Comparison of ENCODE assay signal across 8 cellular contexts in genomic region chr17:50916026-50916707, GRCh38. TPM values are rescaled to one million over a fixed set of nuclear protein-coding genes. Genes with fewer than 3 reads are reported as not detected.
DNase-seq lines count a peak whose midpoint lies in the region; ATAC-seq and TF ChIP-seq lines count a peak whose summit lies in the region.

No MANE protein-coding gene starts in this region.

- DNase-seq in CD14-positive monocyte (ENCODE audit: low spot score) (no peak), HFF-Myc (ENCODE audit: extremely low read depth, low read depth) (peak; percentile 49), H9 (no peak), ureter (ENCODE audit: low spot score) (no peak)
- peak; percentile 34 for DNase-seq in activated naive CD4-positive, alpha-beta T cell treated with anti-CD3 and anti-CD28 coated beads, Interleukin-2, amount 10 ng/mL, durations not matched to agents 7 days and 5 days
- DNase-seq in stimulated activated naive CD4-positive, alpha-beta T cell treated with Interleukin-2 at 50 U/mL for 16 hours (lab: John Stamatoyannopoulos, UW), result no peak

- no peaks in the 10 kb centered on the region for H3K36me3 ChIP-seq in mucosa of stomach (ENCODE audit: control insufficient read depth, insufficient read depth, low read length)

- no peak overlapping the region for H3K14ac ChIP-seq in H9 (ENCODE audit: insufficient read depth, low read length)

- H3K9me3 ChIP-seq in mucosa of stomach (ENCODE audit: control insufficient read depth, low read length), result no peaks in the 10 kb centered on the region
- no peaks in the 10 kb centered on the region for H3K9me3 ChIP-seq in H9 (ENCODE audit: control insufficient read depth, low read depth, low read length)

- WGBS in H9 (ENCODE audit: extremely low coverage, insufficient read length, low lambda C conversion rate), result no CpG with 5 or more reads among the region's 2 CpGs

- H3K4me2 ChIP-seq in H9 (ENCODE audit: insufficient read depth, insufficient read length, low read length), result no peak overlapping the region

- no peaks in the 10 kb centered on the region for H3K79me1 ChIP-seq in H9 (ENCODE audit: insufficient read depth, low read depth, low read length, poor library complexity, severe bottlenecking)

- H3K56ac ChIP-seq in H9 (ENCODE audit: insufficient read length, low read depth, low read length), result no peak overlapping the region

- H2BK15ac ChIP-seq in H9 (ENCODE audit: low read depth, low read length), result no peak overlapping the region

- intact Hi-C loops in CD14-positive monocyte (cut with micrococcal nuclease), result loop anchor here (5.0 to 10.0 kb wide), 2 partner anchors 36 to 51 kb away; partner anchors contain the start of gene TOB1 (in 1 of the 2)

- no peak overlapping the region for H4K5ac ChIP-seq in H9 (ENCODE audit: insufficient read length, low read depth, low read length)

- H3K27me3 ChIP-seq in mucosa of stomach (ENCODE audit: control insufficient read depth, insufficient read depth, low read length), result no peaks in the 10 kb centered on the region
- H3K27me3 ChIP-seq in H9 (ENCODE audit: insufficient read depth, low read length), result no peaks in the 10 kb centered on the region

- TF ChIP-seq CTCF in CD14-positive monocyte (IDR thresholded peaks at IDR 0.05) (no peak), HFF-Myc (IDR thresholded peaks at IDR 0.05; ENCODE audit: low read depth, low read length, missing control alignments) (no peak), H9 (conservative IDR thresholded peaks at IDR 0.05) (no peak)

- H4K91ac ChIP-seq in H9 (ENCODE audit: insufficient read length, low read depth, low read length), result no peak overlapping the region

- H2BK120ac ChIP-seq in H9 (ENCODE audit: low read depth, low read length, poor library complexity, severe bottlenecking), result no peak overlapping the region

- H3K4ac ChIP-seq in H9 (ENCODE audit: low read depth, low read length), result no peak overlapping the region

- no peak overlapping the region for H3K18ac ChIP-seq in H9 (ENCODE audit: insufficient read length, low read depth, low read length)

- H3K79me2 ChIP-seq in H9 (ENCODE audit: insufficient read depth, low read length), result no peaks in the 10 kb centered on the region

- H3K4me3 ChIP-seq in HFF-Myc (replicated peaks; ENCODE audit: low read depth, low read length), result no peak overlapping the region
- H3K4me3 ChIP-seq in mucosa of stomach (ENCODE audit: low read length), result no peak overlapping the region

- H3K23ac ChIP-seq in H9 (ENCODE audit: insufficient read length, low read depth, low read length), result no peak overlapping the region

- H2BK12ac ChIP-seq in H9 (ENCODE audit: insufficient read length, low read depth, low read length), result no peak overlapping the region

- H4K20me1 ChIP-seq in H9 (ENCODE audit: control insufficient read depth, insufficient read depth, insufficient read length), result no peaks in the 10 kb centered on the region

- peak overlapping the region in 4 of 7 donors; percentile 19 to 84 (median 29) for H3K27ac Mint-ChIP-seq in CD14-positive monocyte
- no peak overlapping the region for H3K27ac Mint-ChIP-seq in activated naive CD4-positive, alpha-beta T cell treated with anti-CD3 and anti-CD28 coated beads, Interleukin-2, amount 10 ng/mL, durations not matched to agents 7 days and 5 days
- H3K27ac Mint-ChIP-seq in H9, result peak overlapping the region in 1 of 3 experiments; percentile 55; a peak in 2 of 7 replicates

- no peak overlapping the region for H3T11ph ChIP-seq in H9 (ENCODE audit: low read length)

- no peak overlapping the region for H3K4me3 Mint-ChIP-seq in CD14-positive monocyte
- no peak overlapping the region for H3K4me3 Mint-ChIP-seq in activated naive CD4-positive, alpha-beta T cell treated with anti-CD3 and anti-CD28 coated beads, Interleukin-2, amount 10 ng/mL, durations not matched to agents 7 days and 5 days
- peak overlapping the region in 1 of 2 experiments; percentile 23; a peak in 1 of 5 replicates for H3K4me3 Mint-ChIP-seq in H9

- no peak overlapping the region for H4K8ac ChIP-seq in H9 (replicated peaks; ENCODE audit: insufficient read length, low read depth, low read length)

- H3K9ac ChIP-seq in mucosa of stomach (ENCODE audit: low read length) (peak overlapping the region; percentile 63), H9 (ENCODE audit: extremely low read depth, insufficient read length, low read length) (no peak overlapping the region)

- H3K27me3 Mint-ChIP-seq in CD14-positive monocyte (ENCODE audit: low read depth in 3 of 3) (peaks cover 0 to 2% (median 0%) of the 10 kb centered on the region in 3 donors), H9 (ENCODE audit: low read depth) (no peaks in the 10 kb centered on the region; the same call in 1 of the 2 replicates)
- peaks cover 8% of the 10 kb centered on the region for H3K27me3 Mint-ChIP-seq in activated naive CD4-positive, alpha-beta T cell treated with anti-CD3 and anti-CD28 coated beads, Interleukin-2, amount 10 ng/mL, durations not matched to agents 7 days and 5 days

- no peak for ATAC-seq in HG03378 (IDR thresholded peaks at IDR 0.05; ENCODE audit: unreplicated experiment)

- no peak overlapping the region for H2AK5ac ChIP-seq in H9 (ENCODE audit: insufficient read length, low read length)

- CTCF ChIA-PET in activated naive CD4-positive, alpha-beta T cell treated with anti-CD3 and anti-CD28 coated beads, Interleukin-2, amount 10 ng/mL, durations not matched to agents 7 days and 5 days (lab: Charles Lee), result interaction anchor here (0.9 kb wide), 1 partner anchor 32 kb away, joined by 3 read pairs; no protein-coding TSS in a partner anchor

- H3K4me1 ChIP-seq in mucosa of stomach (ENCODE audit: control insufficient read depth, insufficient read depth, low read length) (peaks cover 67% of the 10 kb centered on the region), H9 (ENCODE audit: insufficient read depth, low read length) (peaks cover 21% of the 10 kb centered on the region; the same call in 1 of the 2 replicates)

- H2BK20ac ChIP-seq in H9 (ENCODE audit: low read depth, low read length, poor library complexity, severe bottlenecking), result no peak overlapping the region

- H2AFZ ChIP-seq in H9 (ENCODE audit: low read length), result no peak overlapping the region

- H3K9me3 Mint-ChIP-seq in CD14-positive monocyte (no peaks in the 10 kb centered on the region), H9 (peaks cover 2% of the 10 kb centered on the region in 2 experiments; a peak in 2 of 5 replicates)
- H3K9me3 Mint-ChIP-seq in activated naive CD4-positive, alpha-beta T cell treated with anti-CD3 and anti-CD28 coated beads, Interleukin-2, amount 10 ng/mL, durations not matched to agents 7 days and 5 days, result no peaks in the 10 kb centered on the region

- peaks cover 56% of the 10 kb centered on the region for H3K4me1 Mint-ChIP-seq in CD14-positive monocyte
- peaks cover 81% of the 10 kb centered on the region for H3K4me1 Mint-ChIP-seq in activated naive CD4-positive, alpha-beta T cell treated with anti-CD3 and anti-CD28 coated beads, Interleukin-2, amount 10 ng/mL, durations not matched to agents 7 days and 5 days
- H3K4me1 Mint-ChIP-seq in H9, result peaks cover 67 to 82% of the 10 kb centered on the region in 2 experiments

- H3K36me3 Mint-ChIP-seq in CD14-positive monocyte, result peaks cover 4% of the 10 kb centered on the region in 2 donors
- peaks cover 2% of the 10 kb centered on the region for H3K36me3 Mint-ChIP-seq in activated naive CD4-positive, alpha-beta T cell treated with anti-CD3 and anti-CD28 coated beads, Interleukin-2, amount 10 ng/mL, durations not matched to agents 7 days and 5 days
- H3K36me3 Mint-ChIP-seq in H9 (ENCODE audit: insufficient read depth in 1 of 3, low read depth in 3 of 3), result no peaks in the 10 kb centered on the region; a peak in 1 of 7 replicates

- H2BK5ac ChIP-seq in H9 (ENCODE audit: insufficient read length, low read length), result no peak overlapping the region

- H3K27ac ChIP-seq in H9 (ENCODE audit: insufficient read length, low read depth, low read length), result no peak overlapping the region

- no peaks in the 10 kb centered on the region for H3K23me2 ChIP-seq in H9 (ENCODE audit: insufficient read length, low read depth, low read length, poor library complexity, severe bottlenecking)

RNA-seq across cellular contexts. Expression of gene TOB1, which starts 50.0 kb away (rescaled TPM):
- polyA plus RNA-seq in CD14-positive monocyte, result 10 to 100 TPM; 18.5 to 41.0 TPM
- total RNA-seq in H9 (2021) (31.2 and 31.6 TPM in 2 replicates), ureter (195 TPM)

Comparison
In these comparisons a context has a peak if more than half of its experiments do, and no peak if none do; other contexts are left out.
1. DNase-seq: peak in HFF-Myc (single experiment) and activated naive CD4-positive, alpha-beta T cell treated with anti-CD3 and anti-CD28 coated beads, Interleukin-2, amount 10 ng/mL, durations not matched to agents 7 days and 5 days (single experiment); none in CD14-positive monocyte (single experiment), stimulated activated naive CD4-positive, alpha-beta T cell treated with Interleukin-2 at 50 U/mL for 16 hours (single experiment), H9 (single experiment) and ureter (single experiment).